Comparison of ENCODE assay signal across 2 cellular contexts in the genomic region with DNA sequence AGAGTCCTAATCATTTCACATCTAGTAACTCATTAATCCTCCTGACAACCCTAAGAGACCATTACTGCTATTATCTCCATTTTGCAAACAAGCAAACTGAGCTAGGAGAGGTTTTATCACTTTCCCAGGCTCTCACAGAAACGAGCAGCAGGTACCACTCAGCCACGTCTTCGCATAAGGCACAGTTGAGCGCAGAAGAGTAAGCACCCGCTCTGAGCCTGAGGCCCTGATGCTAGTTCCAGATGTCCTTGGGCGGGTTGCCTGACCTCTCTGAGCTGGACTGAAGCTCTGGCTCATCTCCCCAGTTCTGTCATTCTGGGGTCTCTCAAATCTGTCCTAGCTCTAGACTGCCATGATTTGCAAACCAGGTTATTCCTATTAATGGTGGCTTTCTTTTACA.
TF ChIP-seq lines count a peak whose summit lies in the region.

No MANE protein-coding gene starts in this region.

TF ChIP-seq in IMR-90, 13 proteins besides CTCF, POLR2A, EP300 and RAD21:
- TF ChIP-seq FOS (IDR thresholded peaks at IDR 0.05; ENCODE audit: low read depth, low read length), result no peak
- no peak for TF ChIP-seq RCOR1 (IDR thresholded peaks at IDR 0.05; ENCODE audit: insufficient replicate concordance, low read length)
- TF ChIP-seq BHLHE40 (IDR thresholded peaks at IDR 0.05; ENCODE audit: low read depth, low read length), result no peak
- TF ChIP-seq NFE2L2 (IDR thresholded peaks at IDR 0.05; ENCODE audit: low read depth, low read length), result no peak
- no peak for TF ChIP-seq CEBPB (IDR thresholded peaks at IDR 0.05; ENCODE audit: low read depth, low read length)
- TF ChIP-seq, protein P1, sequence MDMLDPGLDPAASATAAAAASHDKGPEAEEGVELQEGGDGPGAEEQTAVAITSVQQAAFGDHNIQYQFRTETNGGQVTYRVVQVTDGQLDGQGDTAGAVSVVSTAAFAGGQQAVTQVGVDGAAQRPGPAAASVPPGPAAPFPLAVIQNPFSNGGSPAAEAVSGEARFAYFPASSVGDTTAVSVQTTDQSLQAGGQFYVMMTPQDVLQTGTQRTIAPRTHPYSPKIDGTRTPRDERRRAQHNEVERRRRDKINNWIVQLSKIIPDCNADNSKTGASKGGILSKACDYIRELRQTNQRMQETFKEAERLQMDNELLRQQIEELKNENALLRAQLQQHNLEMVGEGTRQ (IDR thresholded peaks at IDR 0.05; ENCODE audit: low read depth, low read length), result no peak
- no peak for TF ChIP-seq RFX5 (IDR thresholded peaks at IDR 0.05; ENCODE audit: low read depth, low read length)
- no peak for TF ChIP-seq MAZ (IDR thresholded peaks at IDR 0.05; ENCODE audit: borderline replicate concordance, low read depth, low read length)
- TF ChIP-seq MXI1 (IDR thresholded peaks at IDR 0.05; ENCODE audit: borderline replicate concordance, low read depth, low read length), result no peak
- TF ChIP-seq, protein P2, sequence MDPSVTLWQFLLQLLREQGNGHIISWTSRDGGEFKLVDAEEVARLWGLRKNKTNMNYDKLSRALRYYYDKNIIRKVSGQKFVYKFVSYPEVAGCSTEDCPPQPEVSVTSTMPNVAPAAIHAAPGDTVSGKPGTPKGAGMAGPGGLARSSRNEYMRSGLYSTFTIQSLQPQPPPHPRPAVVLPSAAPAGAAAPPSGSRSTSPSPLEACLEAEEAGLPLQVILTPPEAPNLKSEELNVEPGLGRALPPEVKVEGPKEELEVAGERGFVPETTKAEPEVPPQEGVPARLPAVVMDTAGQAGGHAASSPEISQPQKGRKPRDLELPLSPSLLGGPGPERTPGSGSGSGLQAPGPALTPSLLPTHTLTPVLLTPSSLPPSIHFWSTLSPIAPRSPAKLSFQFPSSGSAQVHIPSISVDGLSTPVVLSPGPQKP (IDR thresholded peaks at IDR 0.05; ENCODE audit: borderline replicate concordance, low read depth, low read length), result no peak
- TF ChIP-seq MAFK (IDR thresholded peaks at IDR 0.05; ENCODE audit: low read depth, low read length), result no peak
- TF ChIP-seq CHD1 (IDR thresholded peaks at IDR 0.05; ENCODE audit: low read depth, low read length), result no peak
- TF ChIP-seq SMC3 (IDR thresholded peaks at IDR 0.05; ENCODE audit: low read depth, low read length), result no peak

TF ChIP-seq in HEK293T, 16 proteins besides CTCF, POLR2A, EP300 and RAD21:
- no peak for TF ChIP-seq SUZ12 (IDR thresholded peaks at IDR 0.05)
- no peak for TF ChIP-seq SP1 (IDR thresholded peaks at IDR 0.05)
- TF ChIP-seq FOXM1 (IDR thresholded peaks at IDR 0.05; ENCODE audit: borderline replicate concordance), result no peak
